8 cellular contexts compared by ENCODE assay signal in the genomic region with DNA sequence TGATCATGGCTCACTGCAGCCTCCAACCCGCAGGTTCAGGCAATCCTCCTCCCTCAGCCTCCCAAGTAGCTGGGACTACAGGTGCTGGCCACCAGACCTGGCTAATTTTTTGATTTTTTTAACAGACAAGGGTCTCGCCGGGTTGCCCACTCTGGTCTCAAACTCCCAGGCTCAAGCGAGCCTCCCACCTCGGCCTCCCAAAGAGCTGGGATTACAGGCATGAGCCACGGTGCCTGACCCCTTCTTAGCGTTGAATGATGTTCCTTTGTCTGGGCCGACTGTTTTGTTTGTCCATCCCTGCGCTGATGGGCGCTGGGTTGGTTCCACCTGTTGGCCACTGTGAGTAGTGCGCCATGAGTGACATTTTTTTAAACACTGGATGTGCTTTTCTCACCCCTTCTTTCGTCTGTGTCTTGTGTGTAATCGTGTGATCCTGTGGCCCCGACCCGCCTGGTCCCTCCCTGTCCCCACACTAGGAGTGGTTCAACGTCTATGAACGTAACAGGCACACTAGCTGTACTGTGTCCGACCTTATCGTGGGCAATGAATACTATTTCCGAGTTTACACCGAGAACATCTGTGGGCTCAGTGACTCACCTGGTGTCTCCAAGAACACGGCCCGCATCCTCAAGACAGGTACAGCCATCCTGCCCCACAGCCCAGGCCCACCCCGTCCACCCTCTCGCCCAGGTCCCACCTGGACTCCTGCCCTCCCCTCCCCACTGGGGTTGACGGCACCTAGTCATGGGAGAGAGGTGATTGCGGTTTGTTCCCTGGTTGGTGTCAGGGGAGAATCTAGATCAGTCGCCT. TPM values are rescaled to one million over a fixed set of nuclear protein-coding genes. Genes with fewer than 3 reads are reported as not detected.
A peak's percentile ranks its signal among the peaks of the same experiment; 100 is the strongest.
DNase-seq lines count a peak whose midpoint lies in the region; ATAC-seq and TF ChIP-seq lines count a peak whose summit lies in the region.

No MANE protein-coding gene starts in this region.

- DNase-seq in COLO829 (ENCODE audit: low spot score) (peak; percentile 95), HCT116 (ENCODE audit: low read depth, low spot score) (peak; percentile 48), NCI-H2196 treated with DMSO at 0.1 percent for 48 hours (lab: John Stamatoyannopoulos, UW; ENCODE audit: unreplicated experiment) (peak; percentile 62), coronary artery (ENCODE audit: low spot score) (no peak), lower lobe of right lung (no peak)
- DNase-seq in activated CD4-positive, CD25-positive, alpha-beta regulatory T cell treated with anti-CD3 and anti-CD28 coated beads, Interleukin-2, amount 50 U/mL, for 72 hours = peak; percentile 60
- DNase-seq in stimulated activated CD8-positive, alpha-beta memory T cell treated with anti-CD3 and anti-CD28 coated beads, Interleukin-15, amount 100 ng/mL, for 48 hours (ENCODE audit: low read depth in 2 of 2) = peak; percentile 30 to 38

- H2AFZ ChIP-seq in HCT116 (ENCODE audit: low read depth, low read length, poor library complexity, severe bottlenecking) = peak overlapping the region; percentile 97

- no peaks in the 10 kb centered on the region for H3K9me2 ChIP-seq in HCT116 (ENCODE audit: insufficient read depth)

- peak overlapping the region; percentile 45 for H3K9ac ChIP-seq in HCT116 (ENCODE audit: low read length)

- intact Hi-C loops in HCT116 (cut with micrococcal nuclease) = loop anchor here (1.0 to 2.0 kb wide), 2 partner anchors 93 to 104 kb away; no protein-coding TSS in a partner anchor
- intact Hi-C loops in lower lobe of right lung (cut with DNase I) = no loop called here

- peak overlapping the region; percentile 73 for H3K4me2 ChIP-seq in HCT116 (ENCODE audit: low read length)

- no peak overlapping the region for H3K27ac ChIP-seq in HCT116 (ENCODE audit: low read depth, low read length)
- no peak overlapping the region for H3K27ac ChIP-seq in coronary artery
- H3K27ac ChIP-seq in lower lobe of right lung = no peak overlapping the region

- H3K4me3 ChIP-seq in HCT116 (replicated peaks in 1 of 2; ENCODE audit: low read depth in 1 of 2, low read length in 2 of 2) (peak overlapping the region in 1 of 2 experiments; percentile 38; a peak in 2 of 4 replicates), coronary artery (no peak overlapping the region), lower lobe of right lung (no peak overlapping the region)

- no TSS peak for BruUV-seq in HCT116 (replicated peaks; lab: Mats Ljungman, UMichigan)

- H4K20me1 ChIP-seq in HCT116 (ENCODE audit: insufficient read depth) = no peaks in the 10 kb centered on the region

- H3K9me3 ChIP-seq in HCT116 (ENCODE audit: control insufficient read depth in 1 of 2, insufficient read depth in 1 of 2, low read depth in 1 of 2, low read length in 2 of 2) = no peaks in the 10 kb centered on the region
- no peaks in the 10 kb centered on the region for H3K9me3 ChIP-seq in lower lobe of right lung

- no peak for TF ChIP-seq POLR2A in HCT116 (IDR thresholded peaks at IDR 0.05; ENCODE audit: borderline replicate concordance, extremely low read depth, insufficient read depth, insufficient read length)

- H3K27me3 ChIP-seq in HCT116 (ENCODE audit: insufficient read depth, low read length) (no peaks in the 10 kb centered on the region), lower lobe of right lung (ENCODE audit: low read depth) (peaks cover 28% of the 10 kb centered on the region)

- no peaks in the 10 kb centered on the region for H3K79me2 ChIP-seq in HCT116 (ENCODE audit: insufficient read depth, low read length)

- RAD21 ChIA-PET in HCT116 (lab: Charles Lee; ENCODE audit: low non-redundant PET in 1 of 2, low total read pairs in 2 of 2, uncharacterized antibody in 2 of 2, unreplicated experiment in 2 of 2) = interaction anchor here (0.6 to 0.9 kb wide), 2 partner anchors 92 to 97 kb away, joined by 3 to 5 read pairs; no protein-coding TSS in a partner anchor

- peak; percentile 74 for ATAC-seq in HCT116
- ATAC-seq in lower lobe of right lung = peak; percentile 80 to 86
- ATAC-seq in GM19397 (IDR thresholded peaks at IDR 0.05; ENCODE audit: unreplicated experiment) = no peak

- H3K4me1 ChIP-seq in HCT116 (ENCODE audit: control insufficient read depth in 1 of 2, insufficient read depth in 2 of 2, low read length in 2 of 2) = peaks cover 13 to 36% of the 10 kb centered on the region in 2 experiments
- H3K4me1 ChIP-seq in lower lobe of right lung = no peaks in the 10 kb centered on the region

- peak; percentile 86 for TF ChIP-seq RAD21 in HCT116 (IDR thresholded peaks at IDR 0.05; ENCODE audit: low read depth)

- TF ChIP-seq CTCF in HCT116 (IDR thresholded peaks at IDR 0.05 in 2 of 3, conservative IDR thresholded peaks at IDR 0.05 in 1 of 3; ENCODE audit: borderline replicate concordance in 1 of 3, insufficient read depth in 1 of 3, low read depth in 2 of 3, low read length in 2 of 3) (peak; percentile 81 to 85 (median 82)), coronary artery (IDR thresholded peaks at IDR 0.05) (peak; percentile 67), lower lobe of right lung (IDR thresholded peaks at IDR 0.05) (peak; percentile 79)

- CTCF ChIA-PET in HCT116 (lab: Charles Lee) = interaction anchor here (1.2 to 1.6 kb wide), 5 partner anchors 13 to 104 kb away, joined by 3 to 9 read pairs (median 7); a partner anchor contains a TSS

- POLR2A ChIA-PET in HCT116 (lab: Charles Lee) = interaction anchor here (0.9 to 1.5 kb wide), 2 partner anchors 77 to 92 kb away, joined by 4 read pairs; a partner anchor contains a TSS

- H3K36me3 ChIP-seq in HCT116 (ENCODE audit: control insufficient read depth in 1 of 2, insufficient read depth in 2 of 2, low read length in 2 of 2) (no peaks in the 10 kb centered on the region), lower lobe of right lung (no peaks in the 10 kb centered on the region)

TF ChIP-seq in HCT116, 20 proteins besides CTCF, POLR2A, EP300 and RAD21:
- peak; percentile 67 for TF ChIP-seq TCF7L2 (IDR thresholded peaks at IDR 0.05; ENCODE audit: borderline replicate concordance, extremely low read depth, insufficient read depth, insufficient read length)
- TF ChIP-seq, protein P1, sequence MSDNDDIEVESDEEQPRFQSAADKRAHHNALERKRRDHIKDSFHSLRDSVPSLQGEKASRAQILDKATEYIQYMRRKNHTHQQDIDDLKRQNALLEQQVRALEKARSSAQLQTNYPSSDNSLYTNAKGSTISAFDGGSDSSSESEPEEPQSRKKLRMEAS (IDR thresholded peaks at IDR 0.05) = no peak

RNA-seq across cellular contexts. Expression of a gene that starts 15.0 kb away (rescaled TPM):
- 92.4 TPM for total RNA-seq in HCT116 (2021; ENCODE audit: unreplicated experiment)
- 68.1 and 70.4 TPM in 2 replicates for polyA plus RNA-seq in HCT116 (2012)
- 95.6 TPM for total RNA-seq in lower lobe of right lung

RNA-seq across cellular contexts. Expression of a gene that starts 15.4 kb away (rescaled TPM):
- total RNA-seq in HCT116 (2021; ENCODE audit: unreplicated experiment) (12.2 TPM), lower lobe of right lung (2.2 TPM)
- polyA plus RNA-seq in HCT116 (2012) = 19.2 and 19.3 TPM in 2 replicates

RNA-seq across cellular contexts. Expression of a gene that starts 28.6 kb away (rescaled TPM):
- total RNA-seq in HCT116 (2021; ENCODE audit: unreplicated experiment) (not detected), lower lobe of right lung (not detected)
- 0.04 and 0.24 TPM in 2 replicates for polyA plus RNA-seq in HCT116 (2012)

RNA-seq across cellular contexts. Expression of a gene that starts 42.5 kb away (rescaled TPM):
- total RNA-seq in HCT116 (2021; ENCODE audit: unreplicated experiment) (0.96 TPM), lower lobe of right lung (0.12 TPM)
- polyA plus RNA-seq in HCT116 (2012) = 0.04 and 0.48 TPM in 2 replicates

RNA-seq across cellular contexts. Expression of a gene that starts 49.7 kb away (rescaled TPM):
- total RNA-seq in HCT116 (2021; ENCODE audit: unreplicated experiment) (40.9 TPM), lower lobe of right lung (40.4 TPM)
- 24.9 and 25.7 TPM in 2 replicates for polyA plus RNA-seq in HCT116 (2012)

Comparison
In these comparisons a context has a peak if more than half of its experiments do, and no peak if none do; other contexts are left out.
1. DNase-seq: peak in COLO829 (single experiment), HCT116 (single experiment), NCI-H2196 treated with DMSO at 0.1 percent for 48 hours (single experiment), activated CD4-positive, CD25-positive, alpha-beta regulatory T cell treated with anti-CD3 and anti-CD28 coated beads, Interleukin-2, amount 50 U/mL, for 72 hours (single experiment) and stimulated activated CD8-positive, alpha-beta memory T cell treated with anti-CD3 and anti-CD28 coated beads, Interleukin-15, amount 100 ng/mL, for 48 hours (2 of 2); none in coronary artery (single experiment) and lower lobe of right lung (single experiment).
2. Peak in every context shown above with its lines, with median percentiles within 50 percentile points of each other: CTCF ChIP-seq.